1 cellular context compared by ENCODE assay signal in the genomic region with DNA sequence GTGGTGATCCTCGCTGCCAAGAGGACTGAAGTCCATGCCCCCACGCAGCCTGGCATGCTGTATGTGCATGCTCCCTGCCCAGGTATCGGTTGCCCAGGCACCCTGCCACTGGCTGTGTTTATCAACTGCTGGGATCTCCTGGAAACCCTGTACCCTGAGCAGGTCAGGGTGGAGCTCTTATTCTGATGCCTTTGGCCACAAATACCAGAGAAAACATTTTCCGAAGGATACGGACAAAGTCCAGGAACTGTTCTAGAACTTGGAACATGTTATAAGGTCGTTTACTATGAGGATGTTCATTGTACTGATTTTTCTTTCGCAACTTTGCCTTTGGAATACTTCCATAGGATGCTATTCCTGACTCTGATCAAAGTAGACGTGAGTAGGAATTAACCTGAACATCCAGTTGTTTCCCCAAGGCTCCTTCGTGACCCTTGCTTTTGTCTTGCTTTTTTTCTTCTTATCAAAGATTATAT.
TF ChIP-seq lines count a peak whose summit lies in the region.

No MANE protein-coding gene starts in this region.

TF ChIP-seq in H1, 55 proteins besides CTCF, POLR2A, EP300 and RAD21 (continued from another document):
- TF ChIP-seq TBP (IDR thresholded peaks at IDR 0.05; ENCODE audit: low read depth, low read length) (no peak), GTF2F1 (IDR thresholded peaks at IDR 0.05; ENCODE audit: borderline replicate concordance, low read depth, low read length) (no peak), RXRA (IDR thresholded peaks at IDR 0.05; ENCODE audit: insufficient read depth, low read depth, low read length) (no peak), SP1 (IDR thresholded peaks at IDR 0.05; ENCODE audit: low read depth, low read length) (no peak), RNF2 (IDR thresholded peaks at IDR 0.05; ENCODE audit: borderline replicate concordance, low read depth, low read length, missing control alignments, poor library complexity, severe bottlenecking) (no peak), SP4 (IDR thresholded peaks at IDR 0.05; ENCODE audit: low read length) (no peak), TCF12 (IDR thresholded peaks at IDR 0.05; ENCODE audit: low read depth, low read length) (no peak), HDAC6 (IDR thresholded peaks at IDR 0.05; ENCODE audit: low read depth, low read length) (no peak), NANOG (IDR thresholded peaks at IDR 0.05; ENCODE audit: insufficient read depth, low read depth, low read length, poor library complexity, severe bottlenecking) (no peak), HDAC2 (IDR thresholded peaks at IDR 0.05; ENCODE audit: borderline replicate concordance in 1 of 2, low read depth in 2 of 2, low read length in 2 of 2) (no peak), NRF1 (IDR thresholded peaks at IDR 0.05; ENCODE audit: low read depth, low read length) (no peak), SP2 (IDR thresholded peaks at IDR 0.05; ENCODE audit: low read length) (no peak), CTBP2 (IDR thresholded peaks at IDR 0.05; ENCODE audit: borderline replicate concordance, insufficient read depth, insufficient read length, low read length) (no peak)
- TF ChIP-seq, protein P1, sequence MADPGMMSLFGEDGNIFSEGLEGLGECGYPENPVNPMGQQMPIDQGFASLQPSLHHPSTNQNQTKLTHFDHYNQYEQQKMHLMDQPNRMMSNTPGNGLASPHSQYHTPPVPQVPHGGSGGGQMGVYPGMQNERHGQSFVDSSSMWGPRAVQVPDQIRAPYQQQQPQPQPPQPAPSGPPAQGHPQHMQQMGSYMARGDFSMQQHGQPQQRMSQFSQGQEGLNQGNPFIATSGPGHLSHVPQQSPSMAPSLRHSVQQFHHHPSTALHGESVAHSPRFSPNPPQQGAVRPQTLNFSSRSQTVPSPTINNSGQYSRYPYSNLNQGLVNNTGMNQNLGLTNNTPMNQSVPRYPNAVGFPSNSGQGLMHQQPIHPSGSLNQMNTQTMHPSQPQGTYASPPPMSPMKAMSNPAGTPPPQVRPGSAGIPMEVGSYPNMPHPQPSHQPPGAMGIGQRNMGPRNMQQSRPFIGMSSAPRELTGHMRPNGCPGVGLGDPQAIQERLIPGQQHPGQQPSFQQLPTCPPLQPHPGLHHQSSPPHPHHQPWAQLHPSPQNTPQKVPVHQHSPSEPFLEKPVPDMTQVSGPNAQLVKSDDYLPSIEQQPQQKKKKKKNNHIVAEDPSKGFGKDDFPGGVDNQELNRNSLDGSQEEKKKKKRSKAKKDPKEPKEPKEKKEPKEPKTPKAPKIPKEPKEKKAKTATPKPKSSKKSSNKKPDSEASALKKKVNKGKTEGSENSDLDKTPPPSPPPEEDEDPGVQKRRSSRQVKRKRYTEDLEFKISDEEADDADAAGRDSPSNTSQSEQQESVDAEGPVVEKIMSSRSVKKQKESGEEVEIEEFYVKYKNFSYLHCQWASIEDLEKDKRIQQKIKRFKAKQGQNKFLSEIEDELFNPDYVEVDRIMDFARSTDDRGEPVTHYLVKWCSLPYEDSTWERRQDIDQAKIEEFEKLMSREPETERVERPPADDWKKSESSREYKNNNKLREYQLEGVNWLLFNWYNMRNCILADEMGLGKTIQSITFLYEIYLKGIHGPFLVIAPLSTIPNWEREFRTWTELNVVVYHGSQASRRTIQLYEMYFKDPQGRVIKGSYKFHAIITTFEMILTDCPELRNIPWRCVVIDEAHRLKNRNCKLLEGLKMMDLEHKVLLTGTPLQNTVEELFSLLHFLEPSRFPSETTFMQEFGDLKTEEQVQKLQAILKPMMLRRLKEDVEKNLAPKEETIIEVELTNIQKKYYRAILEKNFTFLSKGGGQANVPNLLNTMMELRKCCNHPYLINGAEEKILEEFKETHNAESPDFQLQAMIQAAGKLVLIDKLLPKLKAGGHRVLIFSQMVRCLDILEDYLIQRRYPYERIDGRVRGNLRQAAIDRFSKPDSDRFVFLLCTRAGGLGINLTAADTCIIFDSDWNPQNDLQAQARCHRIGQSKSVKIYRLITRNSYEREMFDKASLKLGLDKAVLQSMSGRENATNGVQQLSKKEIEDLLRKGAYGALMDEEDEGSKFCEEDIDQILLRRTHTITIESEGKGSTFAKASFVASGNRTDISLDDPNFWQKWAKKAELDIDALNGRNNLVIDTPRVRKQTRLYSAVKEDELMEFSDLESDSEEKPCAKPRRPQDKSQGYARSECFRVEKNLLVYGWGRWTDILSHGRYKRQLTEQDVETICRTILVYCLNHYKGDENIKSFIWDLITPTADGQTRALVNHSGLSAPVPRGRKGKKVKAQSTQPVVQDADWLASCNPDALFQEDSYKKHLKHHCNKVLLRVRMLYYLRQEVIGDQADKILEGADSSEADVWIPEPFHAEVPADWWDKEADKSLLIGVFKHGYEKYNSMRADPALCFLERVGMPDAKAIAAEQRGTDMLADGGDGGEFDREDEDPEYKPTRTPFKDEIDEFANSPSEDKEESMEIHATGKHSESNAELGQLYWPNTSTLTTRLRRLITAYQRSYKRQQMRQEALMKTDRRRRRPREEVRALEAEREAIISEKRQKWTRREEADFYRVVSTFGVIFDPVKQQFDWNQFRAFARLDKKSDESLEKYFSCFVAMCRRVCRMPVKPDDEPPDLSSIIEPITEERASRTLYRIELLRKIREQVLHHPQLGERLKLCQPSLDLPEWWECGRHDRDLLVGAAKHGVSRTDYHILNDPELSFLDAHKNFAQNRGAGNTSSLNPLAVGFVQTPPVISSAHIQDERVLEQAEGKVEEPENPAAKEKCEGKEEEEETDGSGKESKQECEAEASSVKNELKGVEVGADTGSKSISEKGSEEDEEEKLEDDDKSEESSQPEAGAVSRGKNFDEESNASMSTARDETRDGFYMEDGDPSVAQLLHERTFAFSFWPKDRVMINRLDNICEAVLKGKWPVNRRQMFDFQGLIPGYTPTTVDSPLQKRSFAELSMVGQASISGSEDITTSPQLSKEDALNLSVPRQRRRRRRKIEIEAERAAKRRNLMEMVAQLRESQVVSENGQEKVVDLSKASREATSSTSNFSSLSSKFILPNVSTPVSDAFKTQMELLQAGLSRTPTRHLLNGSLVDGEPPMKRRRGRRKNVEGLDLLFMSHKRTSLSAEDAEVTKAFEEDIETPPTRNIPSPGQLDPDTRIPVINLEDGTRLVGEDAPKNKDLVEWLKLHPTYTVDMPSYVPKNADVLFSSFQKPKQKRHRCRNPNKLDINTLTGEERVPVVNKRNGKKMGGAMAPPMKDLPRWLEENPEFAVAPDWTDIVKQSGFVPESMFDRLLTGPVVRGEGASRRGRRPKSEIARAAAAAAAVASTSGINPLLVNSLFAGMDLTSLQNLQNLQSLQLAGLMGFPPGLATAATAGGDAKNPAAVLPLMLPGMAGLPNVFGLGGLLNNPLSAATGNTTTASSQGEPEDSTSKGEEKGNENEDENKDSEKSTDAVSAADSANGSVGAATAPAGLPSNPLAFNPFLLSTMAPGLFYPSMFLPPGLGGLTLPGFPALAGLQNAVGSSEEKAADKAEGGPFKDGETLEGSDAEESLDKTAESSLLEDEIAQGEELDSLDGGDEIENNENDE (IDR thresholded peaks at IDR 0.05; ENCODE audit: insufficient replicate concordance, low read length) = no peak
